In the genomic region with DNA sequence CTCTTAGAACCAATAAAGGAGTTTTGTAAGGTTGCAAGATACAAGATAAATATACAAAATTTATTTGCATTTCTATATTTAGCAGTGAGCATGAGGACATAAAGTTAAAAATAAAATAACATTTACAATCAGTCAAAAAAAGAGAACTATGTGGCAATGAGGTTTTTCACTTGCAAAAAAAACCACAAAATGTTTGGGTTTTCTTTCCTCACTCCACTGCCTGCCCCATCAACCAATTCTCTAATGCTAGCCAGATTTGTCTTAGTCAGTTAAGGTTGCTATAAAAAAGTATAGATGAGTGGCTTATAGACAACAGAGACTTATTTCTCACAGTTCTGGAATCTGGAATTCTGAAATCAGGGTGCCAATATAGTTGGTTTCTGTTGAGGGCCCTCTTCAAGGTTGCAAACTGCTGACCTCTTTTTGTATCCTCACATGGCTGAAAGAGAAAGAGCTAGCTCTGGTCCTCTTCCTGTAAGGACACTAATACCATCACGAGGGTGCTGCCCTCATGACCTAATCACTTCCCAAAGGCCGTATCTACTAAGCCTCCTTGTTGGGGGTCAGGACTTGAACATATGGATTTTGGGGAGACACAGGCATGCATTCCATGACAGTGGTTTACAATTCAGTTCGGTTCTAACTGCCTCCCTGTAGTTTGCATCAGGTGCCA, we compare ENCODE assay signal across 22 cellular contexts.
"Had no signal": no experiment of that assay in that cellular context is flagged by ENCODE, and none has a peak within 500 bp of the region (broad histone marks: within the 10 kb centered on the region; RNA-seq: fewer than 3 reads in every experiment).

No MANE protein-coding gene starts in this region.

- H3K4me1 ChIP-seq: colonic mucosa, left ventricle myocardium inferior, tibial artery had no signal

- H2AFZ ChIP-seq: hepatocyte had no signal

- H3K27me3 ChIP-seq: colonic mucosa, hepatocyte, tibial artery had no signal

- H3K9me3 ChIP-seq: colonic mucosa had no signal

- H3K27ac ChIP-seq: colonic mucosa, dorsolateral prefrontal cortex, hepatocyte, left ventricle myocardium inferior, tibial artery, VCaP had no signal

- H3K4me3 ChIP-seq: colonic mucosa, dorsolateral prefrontal cortex, hepatocyte, left ventricle myocardium inferior, tibial artery had no signal

- DNase-seq: activated CD4-positive, alpha-beta memory T cell treated with anti-CD3 and anti-CD28 coated beads, Interleukin-2, amount 10 ng/mL, durations not matched to agents 7 days and 5 days; activated CD4-positive, alpha-beta T cell treated with anti-CD3 and anti-CD28 coated beads, Interleukin-2, amount 10 ng/mL, durations not matched to agents 24 days and 14 days; activated effector memory CD4-positive, alpha-beta T cell treated with Interleukin-2 at 50 U/mL for 16 hours; activated naive CD4-positive, alpha-beta T cell treated with anti-CD3 and anti-CD28 coated beads for 36 hours; activated naive CD8-positive, alpha-beta T cell treated with anti-CD3 and anti-CD28 coated beads, Interleukin-2, amount 10 ng/mL, durations not matched to agents 7 days and 5 days; activated T-cell treated with anti-CD3 and anti-CD28 coated beads, Interleukin-2, amount 50 U/mL, for 72 hours; amygdala; colonic mucosa; dorsolateral prefrontal cortex; effector memory CD8-positive, alpha-beta T cell; foreskin melanocyte; glutamatergic neuron; kidney glomerular epithelial cell; left ventricle myocardium inferior; midbrain; natural killer cell; retina; stimulated activated CD4-positive, alpha-beta T cell treated with anti-CD3 and anti-CD28 coated beads, Interleukin-4, amount 100 ng/mL, for 4 hours; stimulated activated naive CD8-positive, alpha-beta T cell treated with anti-CD3 and anti-CD28 coated beads, Interleukin-15, amount 100 ng/mL, for 72 hours; tibial artery had no signal

- H3K4me2 ChIP-seq: hepatocyte had no signal

- H3K79me2 ChIP-seq: hepatocyte had no signal

- H3K36me3 ChIP-seq: colonic mucosa, left ventricle myocardium inferior, tibial artery had no signal
